8 cellular contexts compared by ENCODE assay signal in the genomic region with DNA sequence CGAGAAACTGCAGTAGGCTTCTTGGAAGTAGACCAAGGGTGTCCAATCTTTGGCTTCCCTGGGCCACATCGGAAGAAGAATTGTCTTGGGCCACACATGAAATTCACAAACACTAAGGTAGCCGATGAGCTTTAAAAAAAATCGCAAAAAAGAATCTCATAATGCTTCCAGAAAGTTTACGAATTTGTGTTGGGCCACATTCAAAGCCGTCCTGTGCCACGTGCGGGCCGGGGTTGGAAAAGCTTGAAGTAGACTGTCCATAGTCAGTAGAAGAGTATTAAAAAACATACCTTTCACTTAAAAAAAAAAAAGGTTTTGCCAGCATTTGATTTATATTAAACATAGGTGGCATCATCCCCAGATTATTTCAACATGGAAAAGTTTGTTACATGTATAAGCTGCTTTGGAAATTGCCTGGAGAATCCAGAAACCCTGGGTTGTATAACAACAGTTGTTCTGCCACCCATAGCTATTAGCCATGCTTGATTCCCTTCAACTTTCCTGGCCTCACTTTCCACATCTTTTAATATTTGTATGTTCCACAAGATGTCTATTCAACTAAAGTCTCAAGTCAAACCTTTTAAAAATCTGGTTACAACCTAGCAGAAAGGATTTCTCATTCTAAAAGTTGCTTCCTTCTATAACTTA. TPM values are rescaled to one million over a fixed set of nuclear protein-coding genes. Genes with fewer than 3 reads are reported as not detected.
A peak's percentile ranks its signal among the peaks of the same experiment; 100 is the strongest.
DNase-seq lines count a peak whose midpoint lies in the region; ATAC-seq, FAIRE-seq and TF ChIP-seq lines count a peak whose summit lies in the region.

No MANE protein-coding gene starts in this region.

- 50% methylated on average over 9 of the region's 9 CpGs for WGBS in hepatocyte (ENCODE audit: low lambda C conversion rate, missing lambda C conversion rate)
- WGBS in small intestine, 3 donors = 27 to 34% (median 27%) methylated on average over 9 of the region's 9 CpGs

- peaks cover 5 to 25% of the 10 kb centered on the region in 2 experiments; a peak in 3 of 4 replicates for H3K4me1 ChIP-seq in HCT116 (ENCODE audit: control insufficient read depth in 1 of 2, insufficient read depth in 2 of 2, low read length in 2 of 2)
- H3K4me1 ChIP-seq in hepatocyte (ENCODE audit: insufficient read depth) = peaks cover 7% of the 10 kb centered on the region
- H3K4me1 ChIP-seq in small intestine (ENCODE audit: control insufficient read depth in 2 of 2, insufficient read depth in 1 of 2, low read depth in 1 of 2, low read length in 1 of 2) = no peaks in the 10 kb centered on the region

- no peak for FAIRE-seq in small intestine (lab: Jason Lieb, UNC)

- no peaks in the 10 kb centered on the region for H3K27me3 Mint-ChIP-seq in activated B cell treated with CpG ODN at 0.5 μM for 24 hours

- H3K27me3 ChIP-seq in HCT116 (ENCODE audit: insufficient read depth, low read length) (no peaks in the 10 kb centered on the region), hepatocyte (no peaks in the 10 kb centered on the region), small intestine (ENCODE audit: control insufficient read depth in 2 of 2, insufficient read depth in 2 of 2, low read length in 2 of 2) (no peaks in the 10 kb centered on the region)

- H3K4me2 ChIP-seq in HCT116 (ENCODE audit: low read length) (peak overlapping the region; percentile 89), hepatocyte (peak overlapping the region; percentile 89)

- H3K9ac ChIP-seq in HCT116 (ENCODE audit: low read length) = peak overlapping the region; percentile 73

- H3K27ac Mint-ChIP-seq in activated B cell treated with CpG ODN at 0.5 μM for 24 hours = peak overlapping the region; percentile 89

- BruUV-seq in HCT116 (replicated peaks; lab: Mats Ljungman, UMichigan) = TSS peak; percentile 76

- H3K9me2 ChIP-seq in HCT116 (ENCODE audit: insufficient read depth) (no peaks in the 10 kb centered on the region), hepatocyte (replicated peaks; ENCODE audit: insufficient read depth) (no peaks in the 10 kb centered on the region)

- POLR2A ChIA-PET in HCT116 (lab: Charles Lee) (no interaction called here), activated B cell treated with CpG ODN at 0.5 μM for 24 hours (lab: Charles Lee) (interaction anchor here (1.2 to 2.3 kb wide), 2 partner anchors 21 to 42 kb away, joined by 4 to 14 read pairs; partner anchors contain the start of gene CRYL1)

- H4K20me1 ChIP-seq in HCT116 (ENCODE audit: insufficient read depth) (no peaks in the 10 kb centered on the region), hepatocyte (ENCODE audit: insufficient read depth, poor library complexity, severe bottlenecking) (no peaks in the 10 kb centered on the region)

- H2AFZ ChIP-seq in HCT116 (ENCODE audit: low read depth, low read length, poor library complexity, severe bottlenecking) (no peak overlapping the region), hepatocyte (peak overlapping the region; percentile 72)

- DNase-seq in HCT116 (ENCODE audit: low read depth, low spot score) = no peak
- DNase-seq in activated B cell treated with CpG ODN at 0.5 μM for 24 hours = no peak
- no peak for DNase-seq in hepatocyte (ENCODE audit: low spot score)
- no peak for DNase-seq in small intestine
- DNase-seq in GM19238 (ENCODE audit: insufficient read length, low spot score) = no peak
- no peak for DNase-seq in posterior cingulate gyrus
- no peak for DNase-seq in 8988T

- peaks cover 9% of the 10 kb centered on the region for H3K9me3 Mint-ChIP-seq in activated B cell treated with CpG ODN at 0.5 μM for 24 hours

- H3K36me3 ChIP-seq in HCT116 (ENCODE audit: control insufficient read depth in 1 of 2, insufficient read depth in 2 of 2, low read length in 2 of 2) (no peaks in the 10 kb centered on the region), hepatocyte (replicated peaks; ENCODE audit: insufficient read depth, low read depth) (no peaks in the 10 kb centered on the region), small intestine (ENCODE audit: control insufficient read depth in 2 of 2, insufficient read depth in 2 of 2, low read length in 2 of 2) (no peaks in the 10 kb centered on the region)

- H3K79me2 ChIP-seq in HCT116 (ENCODE audit: insufficient read depth, low read length) (peaks cover 9% of the 10 kb centered on the region), hepatocyte (peaks cover 46% of the 10 kb centered on the region)

- H3K36me3 Mint-ChIP-seq in activated B cell treated with CpG ODN at 0.5 μM for 24 hours (ENCODE audit: low read depth) = peaks cover 8% of the 10 kb centered on the region

- RAD21 ChIA-PET in HCT116 (lab: Charles Lee; ENCODE audit: low non-redundant PET in 1 of 2, low total read pairs in 2 of 2, uncharacterized antibody in 2 of 2, unreplicated experiment in 2 of 2) = no interaction called here

- H3K27ac ChIP-seq in HCT116 (ENCODE audit: low read depth, low read length) (peak overlapping the region; percentile 99), hepatocyte (peak overlapping the region; percentile 97), small intestine (ENCODE audit: low read depth in 1 of 2, low read length in 1 of 2) (peak overlapping the region; percentile 92 to 96)

- no peak for TF ChIP-seq POLR2A in HCT116 (IDR thresholded peaks at IDR 0.05; ENCODE audit: borderline replicate concordance, extremely low read depth, insufficient read depth, insufficient read length)

- CTCF ChIA-PET in HCT116 (lab: Charles Lee) = no interaction called here
- CTCF ChIA-PET in activated B cell treated with CpG ODN at 0.5 μM for 24 hours (lab: Charles Lee) = no interaction called here

- no peak for TF ChIP-seq RAD21 in HCT116 (IDR thresholded peaks at IDR 0.05; ENCODE audit: low read depth)

- intact Hi-C loops in HCT116 (cut with micrococcal nuclease) (loop anchor here (2.0 kb wide), 1 partner anchor 43 kb away; the partner anchor contains the start of gene CRYL1), activated B cell treated with CpG ODN at 0.5 μM for 24 hours (cut with micrococcal nuclease) (loop anchor here (1.0 to 5.0 kb wide), 6 partner anchors 71 to 1035 kb away; partner anchors contain the start of genes EEF1AKMT1 and XPO4), posterior cingulate gyrus (cut with DNase I) (loop anchor here (1.0 to 10.0 kb wide), 3 partner anchors 43 to 207 kb away; partner anchors contain the start of genes CRYL1, EEF1AKMT1 and IL17D)

- peaks cover 18% of the 10 kb centered on the region for H3K4me1 Mint-ChIP-seq in activated B cell treated with CpG ODN at 0.5 μM for 24 hours

- no peak for ATAC-seq in HCT116
- ATAC-seq in activated B cell treated with CpG ODN at 0.5 μM for 24 hours (ENCODE audit: low read depth) = no peak
- no peak for ATAC-seq in GM18858 (IDR thresholded peaks at IDR 0.05; ENCODE audit: unreplicated experiment)

- H3K4me3 Mint-ChIP-seq in activated B cell treated with CpG ODN at 0.5 μM for 24 hours = peak overlapping the region; percentile 92

- H3K9me3 ChIP-seq in HCT116 (ENCODE audit: control insufficient read depth in 1 of 2, insufficient read depth in 1 of 2, low read depth in 1 of 2, low read length in 2 of 2) (peaks cover 0 to 17% of the 10 kb centered on the region in 2 experiments; a peak in 1 of 4 replicates), hepatocyte (ENCODE audit: low read depth) (no peaks in the 10 kb centered on the region), small intestine (ENCODE audit: control insufficient read depth, low read depth) (no peaks in the 10 kb centered on the region)

- peak overlapping the region; percentile 66 to 77 for H3K4me3 ChIP-seq in HCT116 (replicated peaks in 1 of 2; ENCODE audit: low read depth in 1 of 2, low read length in 2 of 2)
- peak overlapping the region; percentile 63 for H3K4me3 ChIP-seq in hepatocyte
- H3K4me3 ChIP-seq in small intestine (ENCODE audit: low read depth in 1 of 2, low read length in 2 of 2) = peak overlapping the region; percentile 13 to 69

- TF ChIP-seq CTCF in HCT116 (IDR thresholded peaks at IDR 0.05 in 2 of 3, conservative IDR thresholded peaks at IDR 0.05 in 1 of 3; ENCODE audit: borderline replicate concordance in 1 of 3, insufficient read depth in 1 of 3, low read depth in 2 of 3, low read length in 2 of 3) = no peak
- TF ChIP-seq CTCF in activated B cell treated with CpG ODN at 0.5 μM for 24 hours (IDR thresholded peaks at IDR 0.05) = no peak
- TF ChIP-seq CTCF in hepatocyte (IDR thresholded peaks at IDR 0.05; ENCODE audit: poor library complexity) = no peak

TF ChIP-seq in HCT116, 20 proteins besides CTCF, POLR2A, EP300 and RAD21 (continues in another document):
- no peak for TF ChIP-seq ZBTB33 (IDR thresholded peaks at IDR 0.05; ENCODE audit: extremely low read depth, insufficient replicate concordance, low read length)
- TF ChIP-seq CBX3 (IDR thresholded peaks at IDR 0.05; ENCODE audit: low read depth) = no peak
- no peak for TF ChIP-seq POLR2AphosphoS5 (IDR thresholded peaks at IDR 0.05; ENCODE audit: low read depth, low read length)
- TF ChIP-seq ZFX (IDR thresholded peaks at IDR 0.05) = no peak
- no peak for TF ChIP-seq CEBPB (IDR thresholded peaks at IDR 0.05; ENCODE audit: low read depth)

RNA-seq across cellular contexts. Expression of gene IFT88, which starts 1.0 kb away (rescaled TPM):
- 13.1 TPM for total RNA-seq in HCT116 (2021; ENCODE audit: unreplicated experiment)
- polyA plus RNA-seq in HCT116 (2012) = 3.4 and 4.3 TPM in 2 replicates
- 16.4 and 17.3 TPM in 2 replicates for total RNA-seq in activated B cell treated with CpG ODN at 0.5 μM for 24 hours
- 16.9 and 19.2 TPM in 2 replicates for total RNA-seq in hepatocyte
- 9.2 and 16.5 TPM in 2 replicates for polyA plus RNA-seq in hepatocyte
- polyA plus RNA-seq in small intestine = 10 to 100 TPM; 11.0 to 14.1 (median 13.0) TPM

RNA-seq across cellular contexts. Expression of gene CRYL1, which starts 42.3 kb away (rescaled TPM):
- 26.5 TPM for total RNA-seq in HCT116 (2021; ENCODE audit: unreplicated experiment)
- polyA plus RNA-seq in HCT116 (2012) = 39.1 and 40.3 TPM in 2 replicates
- 9.2 and 9.6 TPM in 2 replicates for total RNA-seq in activated B cell treated with CpG ODN at 0.5 μM for 24 hours
- total RNA-seq in hepatocyte = 64.4 and 66.2 TPM in 2 replicates
- 52.6 and 65.5 TPM in 2 replicates for polyA plus RNA-seq in hepatocyte
- 100 to 1,000 TPM; 136 to 372 (median 302) TPM for polyA plus RNA-seq in small intestine
